Comparison of ENCODE assay signal across 9 cellular contexts in the genomic region with DNA sequence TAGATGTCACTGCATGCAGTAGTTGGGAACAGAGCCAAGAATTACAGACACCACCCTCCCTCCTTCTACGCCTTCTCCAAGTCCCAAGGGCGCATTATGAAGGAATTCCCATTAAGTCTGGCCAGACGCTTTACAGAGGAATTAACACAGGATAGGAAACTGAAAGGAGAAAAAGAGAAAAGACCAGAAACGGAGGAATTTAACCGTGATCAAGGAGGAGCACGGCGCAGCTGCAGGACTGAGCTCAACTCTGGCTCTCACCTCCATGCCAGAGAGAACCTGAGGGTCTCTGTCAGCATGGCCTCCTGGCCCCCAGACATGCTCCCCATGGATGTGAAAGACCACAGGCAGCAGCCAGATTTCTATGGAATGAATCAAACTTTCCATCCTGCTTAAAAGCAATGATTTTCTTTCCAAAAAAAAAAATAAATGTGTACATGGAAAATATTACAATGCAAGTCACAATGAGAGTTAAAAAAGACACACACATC. TPM values are rescaled to one million over a fixed set of nuclear protein-coding genes. Genes with fewer than 3 reads are reported as not detected.
A peak's percentile ranks its signal among the peaks of the same experiment; 100 is the strongest.
DNase-seq lines count a peak whose midpoint lies in the region; ATAC-seq and TF ChIP-seq lines count a peak whose summit lies in the region.
"Had no signal": no experiment of that assay in that cellular context is flagged by ENCODE, and none has a peak within 500 bp of the region (broad histone marks: within the 10 kb centered on the region; RNA-seq: fewer than 3 reads in every experiment).

No MANE protein-coding gene starts in this region.

- H3K9me3 Mint-ChIP-seq in activated CD8-positive, alpha-beta T cell treated with anti-CD3 and anti-CD28 coated beads for 36 hours = peaks cover 2% of the 10 kb centered on the region

- peak in 1 of 4 donors; percentile 19 for TF ChIP-seq EP300 in sigmoid colon (IDR thresholded peaks at IDR 0.05)

- no peak for TF ChIP-seq POLR2A in sigmoid colon (IDR thresholded peaks at IDR 0.05)

- peaks cover 26% of the 10 kb centered on the region for H3K36me3 Mint-ChIP-seq in activated CD8-positive, alpha-beta T cell treated with anti-CD3 and anti-CD28 coated beads for 36 hours (ENCODE audit: low read depth)

- peaks cover 79% of the 10 kb centered on the region for H3K4me1 Mint-ChIP-seq in activated CD8-positive, alpha-beta T cell treated with anti-CD3 and anti-CD28 coated beads for 36 hours (ENCODE audit: low read depth)

- no peaks in the 10 kb centered on the region for H3K36me3 ChIP-seq in sigmoid colon

- POLR2A ChIA-PET in activated CD8-positive, alpha-beta T cell treated with anti-CD3 and anti-CD28 coated beads for 36 hours (lab: Charles Lee) = interaction anchor here (0.9 to 2.8 kb wide), 2 partner anchors 12 to 59 kb away, joined by 3 to 26 read pairs; partner anchors contain the start of gene ATP10A

- TF ChIP-seq CTCF in activated CD8-positive, alpha-beta T cell treated with anti-CD3 and anti-CD28 coated beads for 36 hours (IDR thresholded peaks at IDR 0.05) = no peak
- no peak for TF ChIP-seq CTCF in sigmoid colon (IDR thresholded peaks at IDR 0.05)

- ATAC-seq in activated CD8-positive, alpha-beta T cell treated with anti-CD3 and anti-CD28 coated beads for 36 hours = peak; percentile 6
- no peak for ATAC-seq in HG03342 (IDR thresholded peaks at IDR 0.05; ENCODE audit: unreplicated experiment)

- no peaks in the 10 kb centered on the region for H3K9me3 ChIP-seq in sigmoid colon

- DNase-seq in H4 (ENCODE audit: low spot score) = peak; percentile 71
- DNase-seq in activated CD8-positive, alpha-beta T cell treated with anti-CD3 and anti-CD28 coated beads for 36 hours = peak; percentile 30
- peak; percentile 47 for DNase-seq in cardiac septum (ENCODE audit: low spot score)
- peak; percentile 75 for DNase-seq in sigmoid colon
- no peak for DNase-seq in SKM-1 treated with dmso at 0.1 percent for 144 hours (lab: John Stamatoyannopoulos, UW; ENCODE audit: unreplicated experiment)
- DNase-seq in NCI-H2196 (lab: John Stamatoyannopoulos, UW; ENCODE audit: unreplicated experiment) = no peak
- no peak for DNase-seq in ecto neural progenitor cell (ENCODE audit: low spot score)

- no peaks in the 10 kb centered on the region for H3K27me3 Mint-ChIP-seq in activated CD8-positive, alpha-beta T cell treated with anti-CD3 and anti-CD28 coated beads for 36 hours

- intact Hi-C loops in activated CD8-positive, alpha-beta T cell treated with anti-CD3 and anti-CD28 coated beads for 36 hours (cut with micrococcal nuclease) = no loop called here
- intact Hi-C loops in cardiac septum (cut with DNase I) = no loop called here
- intact Hi-C loops in sigmoid colon (cut with DNase I) = no loop called here

- peak overlapping the region in 3 of 4 donors; percentile 44 to 48 (median 47) for H3K4me3 ChIP-seq in sigmoid colon
- H3K4me3 ChIP-seq: SK-N-MC had no signal

- H3K4me1 ChIP-seq in sigmoid colon = peaks cover 0 to 56% (median 35%) of the 10 kb centered on the region in 4 donors

- peak overlapping the region; percentile 75 for H3K4me3 Mint-ChIP-seq in activated CD8-positive, alpha-beta T cell treated with anti-CD3 and anti-CD28 coated beads for 36 hours

- CTCF ChIA-PET in activated CD8-positive, alpha-beta T cell treated with anti-CD3 and anti-CD28 coated beads for 36 hours (lab: Charles Lee) = interaction anchor here (0.7 kb wide), 1 partner anchor 66 kb away, joined by 3 read pairs; no protein-coding TSS in a partner anchor

- H3K27ac Mint-ChIP-seq in activated CD8-positive, alpha-beta T cell treated with anti-CD3 and anti-CD28 coated beads for 36 hours = peak overlapping the region; percentile 100

- peak overlapping the region; percentile 83 to 92 (median 88) for H3K27ac ChIP-seq in sigmoid colon
- H3K27ac ChIP-seq: SK-N-MC had no signal

- H3K27me3 ChIP-seq in sigmoid colon = no peaks in the 10 kb centered on the region

- 14 to 37% methylated on average over 7 of the region's 7 CpGs for WGBS in sigmoid colon, 2 donors

RNA-seq across cellular contexts. Expression of gene ATP10A, which starts 13.7 kb away (rescaled TPM):
- 1.3 and 2.4 TPM in 2 replicates for total RNA-seq in H4 (2014; rRNA removed; shearing (Covaris generic))
- total RNA-seq in activated CD8-positive, alpha-beta T cell treated with anti-CD3 and anti-CD28 coated beads for 36 hours = 10 to 100 TPM; 17.8 to 21.0 TPM
- total RNA-seq in cardiac septum (0.94 TPM), sigmoid colon (1 to 10 TPM; 1.8 to 7.7 (median 5.0) TPM)
- 1 to 10 TPM in 2 of 3 donors, under 1 TPM in 1; 0.23 to 3.2 (median 1.2) TPM for polyA plus RNA-seq in sigmoid colon

Comparison
In these comparisons a context has a peak if more than half of its experiments do, and no peak if none do; other contexts are left out.
1. DNase-seq: peak in H4 (single experiment), activated CD8-positive, alpha-beta T cell treated with anti-CD3 and anti-CD28 coated beads for 36 hours (single experiment), cardiac septum (single experiment) and sigmoid colon (single experiment); none in SKM-1 treated with dmso at 0.1 percent for 144 hours (single experiment), NCI-H2196 (single experiment) and ecto neural progenitor cell (single experiment).